2 cellular contexts compared by ENCODE assay signal in the genomic region with DNA sequence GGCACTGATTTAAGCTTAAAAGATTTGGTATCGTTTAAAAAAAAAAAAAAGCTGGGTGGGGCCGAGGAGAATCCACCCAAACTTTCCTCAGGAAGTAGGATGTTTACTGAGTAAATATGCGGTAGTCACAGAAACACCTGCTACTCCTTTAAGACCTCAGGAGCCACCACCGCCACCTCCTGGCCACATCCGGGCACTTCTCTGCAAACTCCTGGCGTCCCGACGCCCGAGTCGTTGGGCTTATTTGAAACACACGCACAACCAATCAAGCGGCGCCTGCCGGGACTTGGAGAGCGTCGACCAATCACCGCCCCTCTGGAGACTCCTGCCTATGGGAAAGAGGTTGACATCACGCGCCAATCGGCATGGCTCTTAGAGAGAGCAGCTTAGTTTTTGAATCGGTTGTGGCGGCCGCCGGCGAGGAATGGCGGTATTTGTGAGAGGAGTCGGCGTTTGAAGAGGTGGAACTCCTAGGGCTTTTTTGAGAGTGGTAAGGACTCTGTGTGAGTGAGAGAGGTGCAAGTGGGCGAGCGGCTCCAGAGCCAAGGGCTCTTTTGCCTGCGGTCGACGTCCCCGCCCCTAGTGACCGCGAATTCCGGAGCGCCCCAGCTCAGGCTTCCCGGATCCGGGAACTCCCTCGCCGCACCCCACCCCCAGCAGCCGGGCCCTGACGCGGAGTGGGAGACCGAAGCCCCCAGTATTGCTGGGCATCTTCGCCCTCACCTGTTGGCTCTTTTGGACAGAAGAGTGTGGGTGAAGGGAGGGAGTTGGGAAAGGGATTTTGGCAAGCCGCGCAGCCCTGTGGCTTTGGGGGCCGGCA.
A peak's percentile ranks its signal among the peaks of the same experiment; 100 is the strongest.
TF ChIP-seq lines count a peak whose summit lies in the region.

A gene with protein sequence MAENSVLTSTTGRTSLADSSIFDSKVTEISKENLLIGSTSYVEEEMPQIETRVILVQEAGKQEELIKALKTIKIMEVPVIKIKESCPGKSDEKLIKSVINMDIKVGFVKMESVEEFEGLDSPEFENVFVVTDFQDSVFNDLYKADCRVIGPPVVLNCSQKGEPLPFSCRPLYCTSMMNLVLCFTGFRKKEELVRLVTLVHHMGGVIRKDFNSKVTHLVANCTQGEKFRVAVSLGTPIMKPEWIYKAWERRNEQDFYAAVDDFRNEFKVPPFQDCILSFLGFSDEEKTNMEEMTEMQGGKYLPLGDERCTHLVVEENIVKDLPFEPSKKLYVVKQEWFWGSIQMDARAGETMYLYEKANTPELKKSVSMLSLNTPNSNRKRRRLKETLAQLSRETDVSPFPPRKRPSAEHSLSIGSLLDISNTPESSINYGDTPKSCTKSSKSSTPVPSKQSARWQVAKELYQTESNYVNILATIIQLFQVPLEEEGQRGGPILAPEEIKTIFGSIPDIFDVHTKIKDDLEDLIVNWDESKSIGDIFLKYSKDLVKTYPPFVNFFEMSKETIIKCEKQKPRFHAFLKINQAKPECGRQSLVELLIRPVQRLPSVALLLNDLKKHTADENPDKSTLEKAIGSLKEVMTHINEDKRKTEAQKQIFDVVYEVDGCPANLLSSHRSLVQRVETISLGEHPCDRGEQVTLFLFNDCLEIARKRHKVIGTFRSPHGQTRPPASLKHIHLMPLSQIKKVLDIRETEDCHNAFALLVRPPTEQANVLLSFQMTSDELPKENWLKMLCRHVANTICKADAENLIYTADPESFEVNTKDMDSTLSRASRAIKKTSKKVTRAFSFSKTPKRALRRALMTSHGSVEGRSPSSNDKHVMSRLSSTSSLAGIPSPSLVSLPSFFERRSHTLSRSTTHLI (plus strand): TSS at position 359 of the 820 bp plus-strand sequence. CDS start 3,805 bp downstream, outside the sequence.

TF ChIP-seq in HCT116, 20 proteins besides CTCF, POLR2A, EP300 and RAD21 (continued from another document):
- TF ChIP-seq, protein P1, sequence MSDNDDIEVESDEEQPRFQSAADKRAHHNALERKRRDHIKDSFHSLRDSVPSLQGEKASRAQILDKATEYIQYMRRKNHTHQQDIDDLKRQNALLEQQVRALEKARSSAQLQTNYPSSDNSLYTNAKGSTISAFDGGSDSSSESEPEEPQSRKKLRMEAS (IDR thresholded peaks at IDR 0.05) = peak; percentile 85
- TF ChIP-seq FOSL1 (IDR thresholded peaks at IDR 0.05; ENCODE audit: low read depth) = no peak
- TF ChIP-seq ZFX (IDR thresholded peaks at IDR 0.05) = peak; percentile 33; the same call in 1 of the 2 replicates
- TF ChIP-seq, protein P2, sequence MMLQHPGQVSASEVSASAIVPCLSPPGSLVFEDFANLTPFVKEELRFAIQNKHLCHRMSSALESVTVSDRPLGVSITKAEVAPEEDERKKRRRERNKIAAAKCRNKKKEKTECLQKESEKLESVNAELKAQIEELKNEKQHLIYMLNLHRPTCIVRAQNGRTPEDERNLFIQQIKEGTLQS (IDR thresholded peaks at IDR 0.05) = no peak; the same call in 1 of the 2 replicates
- TF ChIP-seq, protein P3, sequence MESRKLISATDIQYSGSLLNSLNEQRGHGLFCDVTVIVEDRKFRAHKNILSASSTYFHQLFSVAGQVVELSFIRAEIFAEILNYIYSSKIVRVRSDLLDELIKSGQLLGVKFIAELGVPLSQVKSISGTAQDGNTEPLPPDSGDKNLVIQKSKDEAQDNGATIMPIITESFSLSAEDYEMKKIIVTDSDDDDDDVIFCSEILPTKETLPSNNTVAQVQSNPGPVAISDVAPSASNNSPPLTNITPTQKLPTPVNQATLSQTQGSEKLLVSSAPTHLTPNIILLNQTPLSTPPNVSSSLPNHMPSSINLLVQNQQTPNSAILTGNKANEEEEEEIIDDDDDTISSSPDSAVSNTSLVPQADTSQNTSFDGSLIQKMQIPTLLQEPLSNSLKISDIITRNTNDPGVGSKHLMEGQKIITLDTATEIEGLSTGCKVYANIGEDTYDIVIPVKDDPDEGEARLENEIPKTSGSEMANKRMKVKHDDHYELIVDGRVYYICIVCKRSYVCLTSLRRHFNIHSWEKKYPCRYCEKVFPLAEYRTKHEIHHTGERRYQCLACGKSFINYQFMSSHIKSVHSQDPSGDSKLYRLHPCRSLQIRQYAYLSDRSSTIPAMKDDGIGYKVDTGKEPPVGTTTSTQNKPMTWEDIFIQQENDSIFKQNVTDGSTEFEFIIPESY (IDR thresholded peaks at IDR 0.05; ENCODE audit: extremely low read depth, insufficient replicate concordance, low read length) = no peak
- peak; percentile 71; the same call in 1 of the 2 replicates for TF ChIP-seq SRF (IDR thresholded peaks at IDR 0.05; ENCODE audit: low read depth)
- TF ChIP-seq EZH2 (IDR thresholded peaks at IDR 0.05) = no peak
- TF ChIP-seq CBX3 (IDR thresholded peaks at IDR 0.05; ENCODE audit: low read depth) = peak; percentile 81; the same call in 1 of the 2 replicates
- TF ChIP-seq, protein P4, sequence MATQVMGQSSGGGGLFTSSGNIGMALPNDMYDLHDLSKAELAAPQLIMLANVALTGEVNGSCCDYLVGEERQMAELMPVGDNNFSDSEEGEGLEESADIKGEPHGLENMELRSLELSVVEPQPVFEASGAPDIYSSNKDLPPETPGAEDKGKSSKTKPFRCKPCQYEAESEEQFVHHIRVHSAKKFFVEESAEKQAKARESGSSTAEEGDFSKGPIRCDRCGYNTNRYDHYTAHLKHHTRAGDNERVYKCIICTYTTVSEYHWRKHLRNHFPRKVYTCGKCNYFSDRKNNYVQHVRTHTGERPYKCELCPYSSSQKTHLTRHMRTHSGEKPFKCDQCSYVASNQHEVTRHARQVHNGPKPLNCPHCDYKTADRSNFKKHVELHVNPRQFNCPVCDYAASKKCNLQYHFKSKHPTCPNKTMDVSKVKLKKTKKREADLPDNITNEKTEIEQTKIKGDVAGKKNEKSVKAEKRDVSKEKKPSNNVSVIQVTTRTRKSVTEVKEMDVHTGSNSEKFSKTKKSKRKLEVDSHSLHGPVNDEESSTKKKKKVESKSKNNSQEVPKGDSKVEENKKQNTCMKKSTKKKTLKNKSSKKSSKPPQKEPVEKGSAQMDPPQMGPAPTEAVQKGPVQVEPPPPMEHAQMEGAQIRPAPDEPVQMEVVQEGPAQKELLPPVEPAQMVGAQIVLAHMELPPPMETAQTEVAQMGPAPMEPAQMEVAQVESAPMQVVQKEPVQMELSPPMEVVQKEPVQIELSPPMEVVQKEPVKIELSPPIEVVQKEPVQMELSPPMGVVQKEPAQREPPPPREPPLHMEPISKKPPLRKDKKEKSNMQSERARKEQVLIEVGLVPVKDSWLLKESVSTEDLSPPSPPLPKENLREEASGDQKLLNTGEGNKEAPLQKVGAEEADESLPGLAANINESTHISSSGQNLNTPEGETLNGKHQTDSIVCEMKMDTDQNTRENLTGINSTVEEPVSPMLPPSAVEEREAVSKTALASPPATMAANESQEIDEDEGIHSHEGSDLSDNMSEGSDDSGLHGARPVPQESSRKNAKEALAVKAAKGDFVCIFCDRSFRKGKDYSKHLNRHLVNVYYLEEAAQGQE (IDR thresholded peaks at IDR 0.05; ENCODE audit: low read depth) = no peak
- TF ChIP-seq ELF1 (IDR thresholded peaks at IDR 0.05; ENCODE audit: borderline replicate concordance, low read depth) = no peak
- TF ChIP-seq EZH2phosphoT487 (IDR thresholded peaks at IDR 0.05; ENCODE audit: borderline replicate concordance) = no peak
- TF ChIP-seq ZNF274 (IDR thresholded peaks at IDR 0.05; ENCODE audit: low read depth, low read length) = no peak
- peak; percentile 80 for TF ChIP-seq POLR2AphosphoS5 (IDR thresholded peaks at IDR 0.05; ENCODE audit: low read depth, low read length)
- no peak for TF ChIP-seq TCF7L2 (IDR thresholded peaks at IDR 0.05; ENCODE audit: borderline replicate concordance, extremely low read depth, insufficient read depth, insufficient read length)
- peak; percentile 64 for TF ChIP-seq YY1 (IDR thresholded peaks at IDR 0.05; ENCODE audit: extremely low read depth, insufficient replicate concordance, low read depth, low read length)

TF ChIP-seq in neural cell, 6 proteins besides CTCF, POLR2A, EP300 and RAD21 (continued from another document):
- TF ChIP-seq, protein P4 (IDR thresholded peaks at IDR 0.05; ENCODE audit: borderline replicate concordance) = no peak
